Comparison of ENCODE assay signal across 22 cellular contexts in the genomic region with DNA sequence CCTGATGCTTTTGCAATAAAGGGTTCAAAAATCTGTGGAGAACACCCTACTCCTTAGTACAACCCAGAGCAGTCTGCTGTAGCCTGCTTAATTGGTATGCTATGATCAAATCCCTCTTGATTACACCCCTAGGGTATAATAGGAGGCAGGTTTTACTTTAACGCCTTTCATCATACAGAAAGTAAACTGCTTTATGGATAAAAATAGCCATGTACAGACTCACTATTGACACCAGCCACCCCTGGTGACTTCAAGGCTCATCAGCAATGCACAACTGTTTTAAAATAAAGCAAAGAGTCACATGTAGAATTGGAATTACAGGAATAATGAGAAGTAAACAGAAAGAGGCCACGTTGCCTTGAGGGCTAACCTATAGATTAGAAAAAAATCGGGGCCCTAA.
"Had no signal": no experiment of that assay in that cellular context is flagged by ENCODE, and none has a peak within 500 bp of the region (broad histone marks: within the 10 kb centered on the region; RNA-seq: fewer than 3 reads in every experiment).

No MANE protein-coding gene starts in this region.

- H3K27ac Mint-ChIP-seq: activated CD4-positive, alpha-beta memory T cell treated with anti-CD3 and anti-CD28 coated beads, Interleukin-2, amount 10 ng/mL, durations not matched to agents 7 days and 5 days; activated naive CD4-positive, alpha-beta T cell treated with anti-CD3 and anti-CD28 coated beads, Interleukin-2, amount 10 ng/mL, durations not matched to agents 7 days and 5 days; naive thymus-derived CD4-positive, alpha-beta T cell; stimulated activated naive B cell treated with anti-CD40 and anti-IgM and Interleukin-4, amounts not matched to agents 10 μg/mL and 1 μg/mL and 100 μg/mL, for 72 hours had no signal

- H3K36me3 ChIP-seq: left lung, sigmoid colon, uterus had no signal

- H3K36me3 Mint-ChIP-seq: activated naive CD4-positive, alpha-beta T cell treated with anti-CD3 and anti-CD28 coated beads, Interleukin-2, amount 10 ng/mL, durations not matched to agents 7 days and 5 days; naive thymus-derived CD4-positive, alpha-beta T cell; stimulated activated naive B cell treated with anti-CD40 and anti-IgM and Interleukin-4, amounts not matched to agents 10 μg/mL and 1 μg/mL and 100 μg/mL, for 72 hours had no signal

- H3K4me3 Mint-ChIP-seq: activated CD4-positive, alpha-beta memory T cell treated with anti-CD3 and anti-CD28 coated beads, Interleukin-2, amount 10 ng/mL, durations not matched to agents 7 days and 5 days; activated naive CD4-positive, alpha-beta T cell treated with anti-CD3 and anti-CD28 coated beads, Interleukin-2, amount 10 ng/mL, durations not matched to agents 7 days and 5 days; naive thymus-derived CD4-positive, alpha-beta T cell; neural crest cell; stimulated activated naive B cell treated with anti-CD40 and anti-IgM and Interleukin-4, amounts not matched to agents 10 μg/mL and 1 μg/mL and 100 μg/mL, for 72 hours had no signal

- H3K27me3 ChIP-seq: foreskin keratinocyte, left lung, sigmoid colon had no signal

- H3K4me1 Mint-ChIP-seq: activated CD4-positive, alpha-beta memory T cell treated with anti-CD3 and anti-CD28 coated beads, Interleukin-2, amount 10 ng/mL, durations not matched to agents 7 days and 5 days; activated naive CD4-positive, alpha-beta T cell treated with anti-CD3 and anti-CD28 coated beads, Interleukin-2, amount 10 ng/mL, durations not matched to agents 7 days and 5 days; naive thymus-derived CD4-positive, alpha-beta T cell; neural crest cell; stimulated activated naive B cell treated with anti-CD40 and anti-IgM and Interleukin-4, amounts not matched to agents 10 μg/mL and 1 μg/mL and 100 μg/mL, for 72 hours had no signal

- H3K27ac ChIP-seq: foreskin keratinocyte, left lung, sigmoid colon, uterus had no signal

- H3K9me3 Mint-ChIP-seq: neural crest cell had no signal

- H3K4me1 ChIP-seq: foreskin keratinocyte, left lung, sigmoid colon, uterus had no signal

- DNase-seq: activated CD4-positive, alpha-beta memory T cell treated with anti-CD3 and anti-CD28 coated beads, Interleukin-2, amount 10 ng/mL, durations not matched to agents 7 days and 5 days; activated CD4-positive, alpha-beta T cell treated with anti-CD3 and anti-CD28 coated beads for 48 hours; activated effector memory CD4-positive, alpha-beta T cell treated with anti-CD3 and anti-CD28 coated beads, Interleukin-2, amount 50 U/mL, for 16 hours; activated naive CD4-positive, alpha-beta T cell treated with anti-CD3 and anti-CD28 coated beads, Interleukin-2, amount 10 ng/mL, durations not matched to agents 7 days and 5 days; activated T-cell treated with anti-CD3 and anti-CD28 coated beads for 4 hours; amygdala; caudate nucleus; dermis blood vessel endothelial cell; effector memory CD4-positive, alpha-beta T cell; foreskin keratinocyte; kidney glomerular epithelial cell; left lung; naive thymus-derived CD4-positive, alpha-beta T cell; occipital lobe; posterior cingulate gyrus; sigmoid colon; stimulated activated CD4-positive, alpha-beta T cell treated with anti-CD3 and anti-CD28 coated beads, Interleukin-2, amount 100 ng/mL, for 48 hours; stimulated activated CD8-positive, alpha-beta memory T cell treated with anti-CD3 and anti-CD28 coated beads, Interleukin-4, amount 100 ng/mL, for 48 hours; stimulated activated naive B cell treated with anti-CD40 and anti-IgM and Interleukin-4, amounts not matched to agents 10 μg/mL and 1 μg/mL and 100 μg/mL, for 72 hours; trophoblast cell; uterus had no signal

- H3K4me3 ChIP-seq: left lung, sigmoid colon, uterus had no signal

- ATAC-seq: foreskin keratinocyte; left lung; naive thymus-derived CD4-positive, alpha-beta T cell; stimulated activated naive B cell treated with anti-CD40 and anti-IgM and Interleukin-4, amounts not matched to agents 10 μg/mL and 1 μg/mL and 100 μg/mL, for 72 hours had no signal

- H3K9me3 ChIP-seq: left lung, sigmoid colon, uterus had no signal

- H3K27me3 Mint-ChIP-seq: activated CD4-positive, alpha-beta memory T cell treated with anti-CD3 and anti-CD28 coated beads, Interleukin-2, amount 10 ng/mL, durations not matched to agents 7 days and 5 days; activated naive CD4-positive, alpha-beta T cell treated with anti-CD3 and anti-CD28 coated beads, Interleukin-2, amount 10 ng/mL, durations not matched to agents 7 days and 5 days; naive thymus-derived CD4-positive, alpha-beta T cell; stimulated activated naive B cell treated with anti-CD40 and anti-IgM and Interleukin-4, amounts not matched to agents 10 μg/mL and 1 μg/mL and 100 μg/mL, for 72 hours had no signal
